Comparison of ENCODE assay signal across 2 cellular contexts in the genomic region with DNA sequence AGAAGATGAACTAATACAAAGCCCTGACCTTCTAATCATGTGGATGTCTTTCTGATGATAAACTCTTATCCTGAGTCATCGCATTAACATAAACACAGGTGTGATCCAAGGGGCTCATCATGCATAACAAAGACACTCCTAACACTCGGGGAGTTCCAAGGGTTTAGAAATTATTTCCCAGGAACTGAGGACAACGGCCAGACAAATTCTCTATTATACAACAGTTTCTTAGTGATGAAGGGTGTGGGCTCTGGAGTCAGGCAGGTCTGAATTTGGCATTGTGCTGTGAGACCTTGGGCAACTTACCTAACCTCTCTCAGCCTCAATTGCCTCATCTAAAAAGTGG.
TF ChIP-seq lines count a peak whose summit lies in the region.

No MANE protein-coding gene starts in this region.

TF ChIP-seq in SK-N-SH treated with all-trans-retinoic acid at 6 μM for 48 hours, 23 proteins besides CTCF, POLR2A, EP300 and RAD21:
- TF ChIP-seq, protein P1, sequence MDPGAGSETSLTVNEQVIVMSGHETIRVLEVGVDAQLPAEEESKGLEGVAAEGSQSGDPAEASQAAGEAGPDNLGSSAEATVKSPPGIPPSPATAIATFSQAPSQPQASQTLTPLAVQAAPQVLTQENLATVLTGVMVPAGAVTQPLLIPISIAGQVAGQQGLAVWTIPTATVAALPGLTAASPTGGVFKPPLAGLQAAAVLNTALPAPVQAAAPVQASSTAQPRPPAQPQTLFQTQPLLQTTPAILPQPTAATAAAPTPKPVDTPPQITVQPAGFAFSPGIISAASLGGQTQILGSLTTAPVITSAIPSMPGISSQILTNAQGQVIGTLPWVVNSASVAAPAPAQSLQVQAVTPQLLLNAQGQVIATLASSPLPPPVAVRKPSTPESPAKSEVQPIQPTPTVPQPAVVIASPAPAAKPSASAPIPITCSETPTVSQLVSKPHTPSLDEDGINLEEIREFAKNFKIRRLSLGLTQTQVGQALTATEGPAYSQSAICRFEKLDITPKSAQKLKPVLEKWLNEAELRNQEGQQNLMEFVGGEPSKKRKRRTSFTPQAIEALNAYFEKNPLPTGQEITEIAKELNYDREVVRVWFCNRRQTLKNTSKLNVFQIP (CRISPR knock-in tag; IDR thresholded peaks at IDR 0.05; ENCODE audit: borderline replicate concordance, low read depth): no peak
- no peak for TF ChIP-seq ESRRG (CRISPR knock-in tag; IDR thresholded peaks at IDR 0.05)
- no peak for TF ChIP-seq RARB (CRISPR knock-in tag; IDR thresholded peaks at IDR 0.05)
- TF ChIP-seq, protein P2, sequence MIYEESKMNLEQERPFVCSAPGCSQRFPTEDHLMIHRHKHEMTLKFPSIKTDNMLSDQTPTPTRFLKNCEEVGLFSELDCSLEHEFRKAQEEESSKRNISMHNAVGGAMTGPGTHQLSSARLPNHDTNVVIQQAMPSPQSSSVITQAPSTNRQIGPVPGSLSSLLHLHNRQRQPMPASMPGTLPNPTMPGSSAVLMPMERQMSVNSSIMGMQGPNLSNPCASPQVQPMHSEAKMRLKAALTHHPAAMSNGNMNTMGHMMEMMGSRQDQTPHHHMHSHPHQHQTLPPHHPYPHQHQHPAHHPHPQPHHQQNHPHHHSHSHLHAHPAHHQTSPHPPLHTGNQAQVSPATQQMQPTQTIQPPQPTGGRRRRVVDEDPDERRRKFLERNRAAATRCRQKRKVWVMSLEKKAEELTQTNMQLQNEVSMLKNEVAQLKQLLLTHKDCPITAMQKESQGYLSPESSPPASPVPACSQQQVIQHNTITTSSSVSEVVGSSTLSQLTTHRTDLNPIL (CRISPR knock-in tag; IDR thresholded peaks at IDR 0.05; ENCODE audit: low read depth): no peak
- TF ChIP-seq ZNF565 (CRISPR knock-in tag; conservative IDR thresholded peaks at IDR 0.05; ENCODE audit: low read depth): no peak
- 0 out of 2 replicates have a peak, but pooled peaks have one; percentile 3 for TF ChIP-seq ZC3H10 (CRISPR knock-in tag; IDR thresholded peaks at IDR 0.05)

TF ChIP-seq in SK-N-SH, 30 proteins besides CTCF, POLR2A, EP300 and RAD21 (continued from another document):
- TF ChIP-seq, protein P3, sequence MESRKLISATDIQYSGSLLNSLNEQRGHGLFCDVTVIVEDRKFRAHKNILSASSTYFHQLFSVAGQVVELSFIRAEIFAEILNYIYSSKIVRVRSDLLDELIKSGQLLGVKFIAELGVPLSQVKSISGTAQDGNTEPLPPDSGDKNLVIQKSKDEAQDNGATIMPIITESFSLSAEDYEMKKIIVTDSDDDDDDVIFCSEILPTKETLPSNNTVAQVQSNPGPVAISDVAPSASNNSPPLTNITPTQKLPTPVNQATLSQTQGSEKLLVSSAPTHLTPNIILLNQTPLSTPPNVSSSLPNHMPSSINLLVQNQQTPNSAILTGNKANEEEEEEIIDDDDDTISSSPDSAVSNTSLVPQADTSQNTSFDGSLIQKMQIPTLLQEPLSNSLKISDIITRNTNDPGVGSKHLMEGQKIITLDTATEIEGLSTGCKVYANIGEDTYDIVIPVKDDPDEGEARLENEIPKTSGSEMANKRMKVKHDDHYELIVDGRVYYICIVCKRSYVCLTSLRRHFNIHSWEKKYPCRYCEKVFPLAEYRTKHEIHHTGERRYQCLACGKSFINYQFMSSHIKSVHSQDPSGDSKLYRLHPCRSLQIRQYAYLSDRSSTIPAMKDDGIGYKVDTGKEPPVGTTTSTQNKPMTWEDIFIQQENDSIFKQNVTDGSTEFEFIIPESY (IDR thresholded peaks at IDR 0.05; ENCODE audit: borderline replicate concordance, low read depth): no peak
- TF ChIP-seq TEAD4 (IDR thresholded peaks at IDR 0.05; ENCODE audit: borderline replicate concordance, insufficient read depth): no peak
- no peak for TF ChIP-seq RCOR1 (IDR thresholded peaks at IDR 0.05; ENCODE audit: low read length)
- TF ChIP-seq MXI1 (IDR thresholded peaks at IDR 0.05; ENCODE audit: low read depth, low read length): no peak
- TF ChIP-seq FOXM1 (IDR thresholded peaks at IDR 0.05; ENCODE audit: low read depth): no peak
- TF ChIP-seq, protein P4, sequence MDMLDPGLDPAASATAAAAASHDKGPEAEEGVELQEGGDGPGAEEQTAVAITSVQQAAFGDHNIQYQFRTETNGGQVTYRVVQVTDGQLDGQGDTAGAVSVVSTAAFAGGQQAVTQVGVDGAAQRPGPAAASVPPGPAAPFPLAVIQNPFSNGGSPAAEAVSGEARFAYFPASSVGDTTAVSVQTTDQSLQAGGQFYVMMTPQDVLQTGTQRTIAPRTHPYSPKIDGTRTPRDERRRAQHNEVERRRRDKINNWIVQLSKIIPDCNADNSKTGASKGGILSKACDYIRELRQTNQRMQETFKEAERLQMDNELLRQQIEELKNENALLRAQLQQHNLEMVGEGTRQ (IDR thresholded peaks at IDR 0.05; ENCODE audit: borderline replicate concordance, low read depth, low read length): no peak
- no peak for TF ChIP-seq YY1 (IDR thresholded peaks at IDR 0.05; ENCODE audit: low read depth)
- TF ChIP-seq FOXJ3 (CRISPR knock-in tag; IDR thresholded peaks at IDR 0.05): no peak
- TF ChIP-seq MEF2A (IDR thresholded peaks at IDR 0.05; ENCODE audit: borderline replicate concordance, low read depth): no peak
- no peak for TF ChIP-seq TCF12 (IDR thresholded peaks at IDR 0.05)
- TF ChIP-seq, protein P5, sequence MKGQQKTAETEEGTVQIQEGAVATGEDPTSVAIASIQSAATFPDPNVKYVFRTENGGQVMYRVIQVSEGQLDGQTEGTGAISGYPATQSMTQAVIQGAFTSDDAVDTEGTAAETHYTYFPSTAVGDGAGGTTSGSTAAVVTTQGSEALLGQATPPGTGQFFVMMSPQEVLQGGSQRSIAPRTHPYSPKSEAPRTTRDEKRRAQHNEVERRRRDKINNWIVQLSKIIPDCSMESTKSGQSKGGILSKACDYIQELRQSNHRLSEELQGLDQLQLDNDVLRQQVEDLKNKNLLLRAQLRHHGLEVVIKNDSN (IDR thresholded peaks at IDR 0.05; ENCODE audit: borderline replicate concordance, low read depth): no peak
- TF ChIP-seq FOSL2 (IDR thresholded peaks at IDR 0.05; ENCODE audit: borderline replicate concordance, low read depth): no peak
- TF ChIP-seq, protein P6, sequence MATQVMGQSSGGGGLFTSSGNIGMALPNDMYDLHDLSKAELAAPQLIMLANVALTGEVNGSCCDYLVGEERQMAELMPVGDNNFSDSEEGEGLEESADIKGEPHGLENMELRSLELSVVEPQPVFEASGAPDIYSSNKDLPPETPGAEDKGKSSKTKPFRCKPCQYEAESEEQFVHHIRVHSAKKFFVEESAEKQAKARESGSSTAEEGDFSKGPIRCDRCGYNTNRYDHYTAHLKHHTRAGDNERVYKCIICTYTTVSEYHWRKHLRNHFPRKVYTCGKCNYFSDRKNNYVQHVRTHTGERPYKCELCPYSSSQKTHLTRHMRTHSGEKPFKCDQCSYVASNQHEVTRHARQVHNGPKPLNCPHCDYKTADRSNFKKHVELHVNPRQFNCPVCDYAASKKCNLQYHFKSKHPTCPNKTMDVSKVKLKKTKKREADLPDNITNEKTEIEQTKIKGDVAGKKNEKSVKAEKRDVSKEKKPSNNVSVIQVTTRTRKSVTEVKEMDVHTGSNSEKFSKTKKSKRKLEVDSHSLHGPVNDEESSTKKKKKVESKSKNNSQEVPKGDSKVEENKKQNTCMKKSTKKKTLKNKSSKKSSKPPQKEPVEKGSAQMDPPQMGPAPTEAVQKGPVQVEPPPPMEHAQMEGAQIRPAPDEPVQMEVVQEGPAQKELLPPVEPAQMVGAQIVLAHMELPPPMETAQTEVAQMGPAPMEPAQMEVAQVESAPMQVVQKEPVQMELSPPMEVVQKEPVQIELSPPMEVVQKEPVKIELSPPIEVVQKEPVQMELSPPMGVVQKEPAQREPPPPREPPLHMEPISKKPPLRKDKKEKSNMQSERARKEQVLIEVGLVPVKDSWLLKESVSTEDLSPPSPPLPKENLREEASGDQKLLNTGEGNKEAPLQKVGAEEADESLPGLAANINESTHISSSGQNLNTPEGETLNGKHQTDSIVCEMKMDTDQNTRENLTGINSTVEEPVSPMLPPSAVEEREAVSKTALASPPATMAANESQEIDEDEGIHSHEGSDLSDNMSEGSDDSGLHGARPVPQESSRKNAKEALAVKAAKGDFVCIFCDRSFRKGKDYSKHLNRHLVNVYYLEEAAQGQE (IDR thresholded peaks at IDR 0.05; ENCODE audit: low read depth, low read length): no peak
